ENCODE assay signal across 19 cellular contexts in the genomic region with DNA sequence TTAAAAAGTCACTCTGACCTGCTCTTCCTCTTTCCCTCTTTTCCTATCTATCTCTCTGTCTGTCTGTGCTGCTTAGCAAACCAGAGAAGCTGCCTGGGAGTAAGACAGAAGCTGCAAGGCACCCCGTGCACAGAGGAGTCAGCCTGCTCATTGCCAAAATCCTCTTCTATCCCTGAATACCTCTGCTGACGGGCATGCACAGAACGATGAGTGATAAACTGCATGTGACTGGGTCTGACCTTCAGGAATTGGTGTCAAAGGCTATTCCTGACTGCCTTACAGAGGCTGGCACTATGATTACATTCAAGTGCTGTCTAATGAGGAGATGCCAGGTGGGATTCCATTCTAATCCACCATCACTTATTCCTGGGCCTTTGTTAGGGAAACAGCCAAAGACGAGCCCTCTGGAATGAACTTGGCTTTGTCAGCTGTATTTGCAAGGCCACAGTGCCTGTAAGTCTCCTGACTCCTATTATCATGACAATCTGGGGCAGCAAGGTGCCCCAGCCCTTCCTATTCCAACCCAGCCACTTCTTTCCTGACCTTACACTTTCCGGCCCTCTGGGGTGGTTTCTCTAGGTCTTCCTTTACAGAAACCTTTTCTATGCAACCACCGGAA. TPM values are rescaled to one million over a fixed set of nuclear protein-coding genes. Genes with fewer than 3 reads are reported as not detected.
"Had no signal": no experiment of that assay in that cellular context is flagged by ENCODE, and none has a peak within 500 bp of the region (broad histone marks: within the 10 kb centered on the region; RNA-seq: fewer than 3 reads in every experiment).

No MANE protein-coding gene starts in this region.

- H3K4me1 ChIP-seq: ascending aorta, lower lobe of right lung, upper lobe of left lung had no signal

- H3K36me3 ChIP-seq: WERI-Rb-1 had no signal

- H3K9me3 Mint-ChIP-seq: activated naive CD4-positive, alpha-beta T cell treated with anti-CD3 and anti-CD28 coated beads, Interleukin-2, amount 50 U/mL, for 24 hours; effector memory CD8-positive, alpha-beta T cell; stimulated activated naive B cell treated with anti-CD40 and anti-IgM and Interleukin-4, amounts not matched to agents 10 μg/mL and 1 μg/mL and 100 μg/mL, for 72 hours had no signal

- H3K4me1 Mint-ChIP-seq: activated naive CD4-positive, alpha-beta T cell treated with anti-CD3 and anti-CD28 coated beads, Interleukin-2, amount 50 U/mL, for 24 hours had no signal

- H3K27ac ChIP-seq: ascending aorta, lower lobe of right lung, thoracic aorta, upper lobe of left lung, WERI-Rb-1 had no signal

- H3K9me3 ChIP-seq: ascending aorta, lower lobe of right lung, spleen, thoracic aorta, upper lobe of left lung had no signal

- DNase-seq: activated CD4-positive, alpha-beta T cell treated with anti-CD3 and anti-CD28 coated beads, Interleukin-2, amount 50 U/mL, for 4 hours; activated gamma-delta T cell; dermis blood vessel endothelial cell; effector memory CD8-positive, alpha-beta T cell; foreskin fibroblast; lower lobe of right lung; spleen; stimulated activated CD4-positive, alpha-beta T cell treated with anti-CD3 and anti-CD28 coated beads, Interleukin-4, amount 100 ng/mL, for 4 hours; stimulated activated naive B cell treated with anti-CD40 and anti-IgM and Interleukin-4, amounts not matched to agents 10 μg/mL and 1 μg/mL and 100 μg/mL, for 72 hours; SW 1271; T-helper 2 cell; upper lobe of left lung; WERI-Rb-1 had no signal

- H3K4me3 Mint-ChIP-seq: activated naive CD4-positive, alpha-beta T cell treated with anti-CD3 and anti-CD28 coated beads, Interleukin-2, amount 50 U/mL, for 24 hours; effector memory CD8-positive, alpha-beta T cell; nephron; stimulated activated naive B cell treated with anti-CD40 and anti-IgM and Interleukin-4, amounts not matched to agents 10 μg/mL and 1 μg/mL and 100 μg/mL, for 72 hours had no signal

- H3K27me3 Mint-ChIP-seq: activated naive CD4-positive, alpha-beta T cell treated with anti-CD3 and anti-CD28 coated beads, Interleukin-2, amount 50 U/mL, for 24 hours; effector memory CD8-positive, alpha-beta T cell; stimulated activated naive B cell treated with anti-CD40 and anti-IgM and Interleukin-4, amounts not matched to agents 10 μg/mL and 1 μg/mL and 100 μg/mL, for 72 hours had no signal

- H3K27me3 ChIP-seq: ascending aorta, spleen, upper lobe of left lung had no signal

- H3K27ac Mint-ChIP-seq: activated naive CD4-positive, alpha-beta T cell treated with anti-CD3 and anti-CD28 coated beads, Interleukin-2, amount 50 U/mL, for 24 hours; effector memory CD8-positive, alpha-beta T cell; nephron; stimulated activated naive B cell treated with anti-CD40 and anti-IgM and Interleukin-4, amounts not matched to agents 10 μg/mL and 1 μg/mL and 100 μg/mL, for 72 hours had no signal

- H3K4me3 ChIP-seq: ascending aorta, lower lobe of right lung, spleen, thoracic aorta, upper lobe of left lung had no signal

- ATAC-seq: effector memory CD8-positive, alpha-beta T cell; lower lobe of right lung had no signal

RNA-seq across cellular contexts. Expression of gene CTAG2, which starts 45.4 kb away (rescaled TPM):
- total RNA-seq: ascending aorta, cerebellum, dermis blood vessel endothelial cell, lower lobe of right lung, mesenteric fat pad, thoracic aorta, upper lobe of left lung had no signal
